11 cellular contexts compared by ENCODE assay signal in genomic region chr14:97379091-97379531, GRCh38.
DNase-seq lines count a peak whose midpoint lies in the region; ATAC-seq, FAIRE-seq and TF ChIP-seq lines count a peak whose summit lies in the region.
"Had no signal": no experiment of that assay in that cellular context is flagged by ENCODE, and none has a peak within 500 bp of the region (broad histone marks: within the 10 kb centered on the region; RNA-seq: fewer than 3 reads in every experiment).

No MANE protein-coding gene starts in this region.

- no peak overlapping the region for H3K23ac ChIP-seq in H1 (ENCODE audit: insufficient read length)

- 0 out of 2 replicates have a peak overlapping the region, but pooled peaks have one; percentile 19 for H2BK5ac ChIP-seq in H1 (ENCODE audit: low read depth, low read length)

- no peaks in the 10 kb centered on the region for H4K20me1 ChIP-seq in H1 (replicated peaks in 1 of 2; ENCODE audit: control insufficient read depth in 1 of 2, insufficient read depth in 2 of 2, low read length in 2 of 2)

- ATAC-seq in HG02763 (IDR thresholded peaks at IDR 0.05; ENCODE audit: unreplicated experiment), result no peak
- ATAC-seq in left lung, result no peak

- H3K27me3 Mint-ChIP-seq in stimulated activated naive CD8-positive, alpha-beta T cell treated with anti-CD3 and anti-CD28 coated beads, Interleukin-15, Interleukin-2, amounts not matched to agents 100 ng/mL and 50 ng/mL, for 24 hours, result no peaks in the 10 kb centered on the region
- H3K27me3 Mint-ChIP-seq: activated B cell treated with CpG ODN at 0.5 μM for 24 hours had no signal

- no peak overlapping the region for H2AK5ac ChIP-seq in H1 (ENCODE audit: low read depth, low read length)

- H3K36me3 Mint-ChIP-seq in stimulated activated naive CD8-positive, alpha-beta T cell treated with anti-CD3 and anti-CD28 coated beads, Interleukin-15, Interleukin-2, amounts not matched to agents 100 ng/mL and 50 ng/mL, for 24 hours (ENCODE audit: low read depth), result no peaks in the 10 kb centered on the region

- H3K9ac ChIP-seq in H1 (replicated peaks in 1 of 4; ENCODE audit: extremely low read depth in 1 of 4, low read depth in 3 of 4, low read length in 3 of 4), result no peak overlapping the region
- H3K9ac ChIP-seq: SK-N-SH had no signal

- H2BK20ac ChIP-seq in H1 (ENCODE audit: low read length), result no peak overlapping the region

- peak overlapping the region; percentile 38 for H4K91ac ChIP-seq in H1 (replicated peaks; ENCODE audit: insufficient read length, low read length)

- no peak for TF ChIP-seq RAD21 in H1 (IDR thresholded peaks at IDR 0.05 in 1 of 2, conservative IDR thresholded peaks at IDR 0.05 in 1 of 2; ENCODE audit: low read depth in 2 of 2, low read length in 2 of 2)

- H3K9me3 ChIP-seq in H1 (ENCODE audit: insufficient read depth in 2 of 2, low read depth in 1 of 2, low read length in 1 of 2), result no peaks in the 10 kb centered on the region
- no peaks in the 10 kb centered on the region for H3K9me3 ChIP-seq in left lung
- H3K9me3 ChIP-seq: SK-N-SH had no signal

- TF ChIP-seq EP300 in H1 (IDR thresholded peaks at IDR 0.05; ENCODE audit: borderline replicate concordance in 1 of 2, low read depth in 2 of 2, low read length in 2 of 2), result no peak

- H3K27ac ChIP-seq in H1 (ENCODE audit: low read depth, low read length) (no peak overlapping the region), left lung (no peak overlapping the region)

- H3K4me3 ChIP-seq in H1 (ENCODE audit: extremely low read depth in 1 of 4, insufficient read depth in 2 of 4, low read depth in 3 of 4, low read length in 4 of 4) (no peak overlapping the region), left lung (no peak overlapping the region)

- no peak overlapping the region for H2BK15ac ChIP-seq in H1 (ENCODE audit: low read length)

- no peak overlapping the region for H3K56ac ChIP-seq in H1 (replicated peaks; ENCODE audit: insufficient read length, low read depth, low read length)

- FAIRE-seq in H1 (lab: Jason Lieb, UNC), result peak; percentile 90

- no peak overlapping the region for H2BK12ac ChIP-seq in H1 (ENCODE audit: low read depth, low read length)

- H4K5ac ChIP-seq in H1 (ENCODE audit: insufficient read length, low read depth, low read length), result no peak overlapping the region

- peak overlapping the region; percentile 35 to 38 for H3K4me2 ChIP-seq in H1 (ENCODE audit: insufficient read depth in 1 of 2, low read depth in 2 of 2, low read length in 2 of 2)
- H3K4me2 ChIP-seq: SK-N-SH had no signal

- H3K36me3 ChIP-seq in H1 (ENCODE audit: control insufficient read depth in 2 of 4, insufficient read depth in 4 of 4, low read length in 3 of 4) (no peaks in the 10 kb centered on the region), left lung (no peaks in the 10 kb centered on the region)

- H3K27me3 ChIP-seq in H1 (replicated peaks in 1 of 4; ENCODE audit: control insufficient read depth in 3 of 4, extremely low read depth in 1 of 4, insufficient read depth in 3 of 4, low read length in 3 of 4), result no peaks in the 10 kb centered on the region; a peak in 1 of 7 replicates
- peaks cover 0 to 25% of the 10 kb centered on the region in 2 donors for H3K27me3 ChIP-seq in left lung

- H3K4me1 Mint-ChIP-seq in stimulated activated naive CD8-positive, alpha-beta T cell treated with anti-CD3 and anti-CD28 coated beads, Interleukin-15, Interleukin-2, amounts not matched to agents 100 ng/mL and 50 ng/mL, for 24 hours (ENCODE audit: low read depth), result peaks cover 53% of the 10 kb centered on the region
- H3K4me1 Mint-ChIP-seq: activated B cell treated with CpG ODN at 0.5 μM for 24 hours had no signal

- DNase-seq in activated gamma-delta T cell treated with Interleukin-2 at 50 U/mL for 16 hours, result peak; percentile 60
- no peak for DNase-seq in activated gamma-delta T cell (lab: John Stamatoyannopoulos, UW)
- DNase-seq in activated CD8-positive, alpha-beta memory T cell treated with anti-CD3 and anti-CD28 coated beads, Interleukin-2, amount 50 U/mL, for 4 hours, result peak; percentile 29
- no peak for DNase-seq in H1 (ENCODE audit: low read depth in 1 of 2, low spot score in 2 of 2)
- no peak for DNase-seq in inferior parietal cortex (ENCODE audit: extremely low spot score)
- no peak for DNase-seq in left lung
- DNase-seq: activated B cell treated with CpG ODN at 0.5 μM for 24 hours, anterior cingulate cortex, SK-N-SH had no signal

- WGBS in H1 (ENCODE audit: extremely low coverage in 1 of 2, insufficient coverage in 1 of 2, insufficient read length in 1 of 2, insufficient replicate concordance in 2 of 2, low coverage in 1 of 2, low lambda C conversion rate in 2 of 2, missing lambda C conversion rate in 1 of 2), 2 experiments, result 31% methylated on average over 7 of the region's 7 CpGs; no CpG with 5 or more reads in 1 of the 2 experiments

- no peak for TF ChIP-seq POLR2A in H1 (IDR thresholded peaks at IDR 0.05; ENCODE audit: control extremely low read depth in 1 of 2, low read depth in 2 of 2, low read length in 2 of 2)

- TF ChIP-seq CTCF in H1 (IDR thresholded peaks at IDR 0.05; ENCODE audit: control extremely low read depth in 1 of 3, insufficient read depth in 1 of 3, low read depth in 1 of 3, low read length in 3 of 3) (no peak), left lung (IDR thresholded peaks at IDR 0.05) (no peak)

- peak overlapping the region; percentile 34; the same call in 1 of the 2 replicates for H2AFZ ChIP-seq in H1 (ENCODE audit: low read length)

- intact Hi-C loops in left lung (cut with DNase I), result no loop called here

- H3K14ac ChIP-seq in H1 (ENCODE audit: insufficient read length), result no peak overlapping the region

- no peak overlapping the region for H3K4ac ChIP-seq in H1 (replicated peaks; ENCODE audit: insufficient read length, low read depth, low read length)

- H3K27ac Mint-ChIP-seq in stimulated activated naive CD8-positive, alpha-beta T cell treated with anti-CD3 and anti-CD28 coated beads, Interleukin-15, Interleukin-2, amounts not matched to agents 100 ng/mL and 50 ng/mL, for 24 hours, result peak overlapping the region; percentile 45
- H3K27ac Mint-ChIP-seq: activated B cell treated with CpG ODN at 0.5 μM for 24 hours had no signal

- CTCF ChIA-PET in H1 (lab: Charles Lee; ENCODE audit: partially characterized antibody), result interaction anchor here (0.8 to 1.5 kb wide), 2 partner anchors 8 to 79 kb away, joined by 4 read pairs; no protein-coding TSS in a partner anchor

- H3K79me1 ChIP-seq in H1 (ENCODE audit: low read depth, low read length), result no peaks in the 10 kb centered on the region

- no peaks in the 10 kb centered on the region for H3K79me2 ChIP-seq in H1 (ENCODE audit: control insufficient read depth in 1 of 2, insufficient read depth in 2 of 2, low read length in 2 of 2)

- no peak overlapping the region for H2BK120ac ChIP-seq in H1 (replicated peaks; ENCODE audit: low read depth, low read length)

- POLR2A ChIA-PET in H1 (lab: Charles Lee; ENCODE audit: partially characterized antibody), result interaction anchor here (0.7 kb wide), 1 partner anchor 11 kb away, joined by 3 read pairs; no protein-coding TSS in a partner anchor

- H3K4me1 ChIP-seq in H1 (replicated peaks in 1 of 4; ENCODE audit: control insufficient read depth in 3 of 4, insufficient read depth in 4 of 4, low read length in 3 of 4) (peaks cover 5 to 23% (median 18%) of the 10 kb centered on the region in 4 experiments), left lung (no peaks in the 10 kb centered on the region)

- peak overlapping the region; percentile 15 for H3K4me3 Mint-ChIP-seq in stimulated activated naive CD8-positive, alpha-beta T cell treated with anti-CD3 and anti-CD28 coated beads, Interleukin-15, Interleukin-2, amounts not matched to agents 100 ng/mL and 50 ng/mL, for 24 hours
- H3K4me3 Mint-ChIP-seq: activated B cell treated with CpG ODN at 0.5 μM for 24 hours had no signal

- no peak overlapping the region for H4K8ac ChIP-seq in H1 (ENCODE audit: extremely low read depth, insufficient read depth, low read length)

- H3K18ac ChIP-seq in H1 (ENCODE audit: extremely low read depth, low read length), result peak overlapping the region; percentile 11; the same call in 1 of the 2 replicates

- no peaks in the 10 kb centered on the region for H3K23me2 ChIP-seq in H1 (ENCODE audit: low read depth, low read length)

- H3K9me3 Mint-ChIP-seq in stimulated activated naive CD8-positive, alpha-beta T cell treated with anti-CD3 and anti-CD28 coated beads, Interleukin-15, Interleukin-2, amounts not matched to agents 100 ng/mL and 50 ng/mL, for 24 hours, result peaks cover 5% of the 10 kb centered on the region
- H3K9me3 Mint-ChIP-seq: activated B cell treated with CpG ODN at 0.5 μM for 24 hours had no signal

TF ChIP-seq in H1, 55 proteins besides CTCF, POLR2A, EP300 and RAD21:
- peak; percentile 78 for TF ChIP-seq CHD1 (IDR thresholded peaks at IDR 0.05; ENCODE audit: low read depth, low read length)
- TF ChIP-seq TBP (IDR thresholded peaks at IDR 0.05; ENCODE audit: low read depth, low read length), result no peak
- peak; percentile 48 for TF ChIP-seq ASH2L (IDR thresholded peaks at IDR 0.05; ENCODE audit: low read length)
- peak; percentile 73 for TF ChIP-seq JUND (IDR thresholded peaks at IDR 0.05; ENCODE audit: low read length)
- TF ChIP-seq PHF8 (conservative IDR thresholded peaks at IDR 0.05; ENCODE audit: low read depth, low read length), result no peak

Comparison
In these comparisons a context has a peak if more than half of its experiments do, and no peak if none do; other contexts are left out.
1. DNase-seq: peak in activated gamma-delta T cell treated with Interleukin-2 at 50 U/mL for 16 hours (single experiment) and activated CD8-positive, alpha-beta memory T cell treated with anti-CD3 and anti-CD28 coated beads, Interleukin-2, amount 50 U/mL, for 4 hours (single experiment); none in activated gamma-delta T cell (single experiment), H1 (0 of 2), inferior parietal cortex (single experiment) and left lung (0 of 2).